29 cellular contexts compared by ENCODE assay signal in genomic region chr2:75580156-75580555, GRCh38.
"Had no signal": no experiment of that assay in that cellular context is flagged by ENCODE, and none has a peak within 500 bp of the region (broad histone marks: within the 10 kb centered on the region; RNA-seq: fewer than 3 reads in every experiment).

No MANE protein-coding gene starts in this region.

- H3K9me3 ChIP-seq: colonic mucosa, esophagus squamous epithelium, gastrocnemius medialis had no signal

- H3K4me1 ChIP-seq: colonic mucosa, esophagus muscularis mucosa, esophagus squamous epithelium, foreskin keratinocyte, gastrocnemius medialis, gastroesophageal sphincter, heart left ventricle, heart right ventricle had no signal

- H3K27ac Mint-ChIP-seq: dendritic cell treated with granulocyte-macrophage colony-stimulating factor and Interleukin-4, amounts not matched to agents 40 ng/mL and 50 ng/mL, for 4 days; effector memory CD8-positive, alpha-beta T cell; endodermal cell had no signal

- FAIRE-seq: colon, endometrium, endothelial cell of umbilical vein, frontal cortex had no signal

- H3K4me3 Mint-ChIP-seq: dendritic cell treated with granulocyte-macrophage colony-stimulating factor and Interleukin-4, amounts not matched to agents 40 ng/mL and 50 ng/mL, for 4 days; effector memory CD8-positive, alpha-beta T cell; endodermal cell had no signal

- ATAC-seq: effector memory CD8-positive, alpha-beta T cell; esophagus mucosa; foreskin keratinocyte; gastrocnemius medialis; gastroesophageal sphincter; heart left ventricle; heart right ventricle had no signal

- H3K4me1 Mint-ChIP-seq: endodermal cell had no signal

- H3K9me3 Mint-ChIP-seq: dendritic cell treated with granulocyte-macrophage colony-stimulating factor and Interleukin-4, amounts not matched to agents 40 ng/mL and 50 ng/mL, for 4 days; effector memory CD8-positive, alpha-beta T cell had no signal

- H3K4me3 ChIP-seq: colonic mucosa, coronary artery, dorsolateral prefrontal cortex, esophagus muscularis mucosa, esophagus squamous epithelium, gastrocnemius medialis, gastroesophageal sphincter, heart left ventricle, heart right ventricle had no signal

- H3K36me3 ChIP-seq: colonic mucosa, esophagus muscularis mucosa, esophagus squamous epithelium, gastrocnemius medialis, gastroesophageal sphincter, heart left ventricle, heart right ventricle had no signal

- DNase-seq: colonic mucosa; cortex of kidney; dermis blood vessel endothelial cell; dorsolateral prefrontal cortex; effector CD4-positive, alpha-beta T cell; effector CD8-positive, alpha-beta T cell; effector memory CD4-positive, alpha-beta T cell; effector memory CD8-positive, alpha-beta T cell; endodermal cell; erythroblast; esophagus squamous epithelium; foreskin fibroblast; foreskin keratinocyte; foreskin melanocyte; gastrocnemius medialis; glutamatergic neuron; head of caudate nucleus; heart left ventricle; heart right ventricle had no signal

- H3K27ac ChIP-seq: colonic mucosa, coronary artery, dorsolateral prefrontal cortex, epithelial cell of prostate, esophagus muscularis mucosa, esophagus squamous epithelium, foreskin keratinocyte, gastrocnemius medialis, gastroesophageal sphincter, heart left ventricle, heart right ventricle had no signal

- H3K27me3 ChIP-seq: colonic mucosa, esophagus muscularis mucosa, esophagus squamous epithelium, foreskin keratinocyte, gastrocnemius medialis, gastroesophageal sphincter, heart left ventricle, heart right ventricle had no signal
